ENCODE assay signal across 15 cellular contexts in genomic region chr12:121829250-121829918, GRCh38. TPM values are rescaled to one million over a fixed set of nuclear protein-coding genes. Genes with fewer than 3 reads are reported as not detected.
DNase-seq lines count a peak whose midpoint lies in the region; ATAC-seq and TF ChIP-seq lines count a peak whose summit lies in the region.
"Had no signal": no experiment of that assay in that cellular context is flagged by ENCODE, and none has a peak within 500 bp of the region (broad histone marks: within the 10 kb centered on the region; RNA-seq: fewer than 3 reads in every experiment).

No MANE protein-coding gene starts in this region.

- H3K9me3 Mint-ChIP-seq in activated T-helper 2 cell treated with anti-CD3 and anti-CD28 coated beads, Interferon-gamma antibody, Interleukin-2, Interleukin-4, amounts not matched to agents 10 μg/mL and 5 μg/mL and 100 μg/mL, durations not matched to agents 14 hours and 24 hours and 36 hours, result no peaks in the 10 kb centered on the region
- H3K9me3 Mint-ChIP-seq: activated CD4-positive, alpha-beta memory T cell treated with anti-CD3 and anti-CD28 coated beads, Interleukin-2, amount 10 ng/mL, durations not matched to agents 7 days and 5 days; CD8-positive, alpha-beta T cell had no signal

- no peak overlapping the region for H3K27ac Mint-ChIP-seq in activated T-helper 2 cell treated with anti-CD3 and anti-CD28 coated beads, Interferon-gamma antibody, Interleukin-2, Interleukin-4, amounts not matched to agents 10 μg/mL and 5 μg/mL and 100 μg/mL, durations not matched to agents 14 hours and 24 hours and 36 hours
- H3K27ac Mint-ChIP-seq: activated CD4-positive, alpha-beta memory T cell treated with anti-CD3 and anti-CD28 coated beads, Interleukin-2, amount 10 ng/mL, durations not matched to agents 7 days and 5 days; CD8-positive, alpha-beta T cell had no signal

- no peaks in the 10 kb centered on the region; the same call in 1 of the 2 replicates for H3K79me2 ChIP-seq in HCT116 (ENCODE audit: insufficient read depth, low read length)

- H3K36me3 ChIP-seq in HCT116 (ENCODE audit: control insufficient read depth in 1 of 2, insufficient read depth in 2 of 2, low read length in 2 of 2), result peaks cover 13 to 28% of the 10 kb centered on the region in 2 experiments; a peak in 3 of 4 replicates
- peaks cover 0 to 84% of the 10 kb centered on the region in 2 donors for H3K36me3 ChIP-seq in gastroesophageal sphincter

- no peak overlapping the region for H3K4me2 ChIP-seq in HCT116 (ENCODE audit: low read length)

- no peaks in the 10 kb centered on the region for H3K4me1 Mint-ChIP-seq in activated T-helper 2 cell treated with anti-CD3 and anti-CD28 coated beads, Interferon-gamma antibody, Interleukin-2, Interleukin-4, amounts not matched to agents 10 μg/mL and 5 μg/mL and 100 μg/mL, durations not matched to agents 14 hours and 24 hours and 36 hours (ENCODE audit: low read depth)
- H3K4me1 Mint-ChIP-seq: activated CD4-positive, alpha-beta memory T cell treated with anti-CD3 and anti-CD28 coated beads, Interleukin-2, amount 10 ng/mL, durations not matched to agents 7 days and 5 days had no signal

- H4K20me1 ChIP-seq in HCT116 (ENCODE audit: insufficient read depth), result no peaks in the 10 kb centered on the region

- DNase-seq in HCT116 (ENCODE audit: low read depth, low spot score) (no peak), NCI-H774 (lab: John Stamatoyannopoulos, UW) (peak; percentile 6), germinal center (ENCODE audit: low spot score) (no peak)
- no peak for DNase-seq in activated T-helper 2 cell treated with anti-CD3 and anti-CD28 coated beads, Interferon-gamma antibody, Interleukin-2, Interleukin-4, amounts not matched to agents 10 μg/mL and 5 μg/mL and 100 μg/mL, durations not matched to agents 14 hours and 24 hours and 36 hours (ENCODE audit: low spot score)
- DNase-seq: activated CD4-positive, alpha-beta memory T cell treated with anti-CD3 and anti-CD28 coated beads, Interleukin-2, amount 10 ng/mL, durations not matched to agents 7 days and 5 days; activated gamma-delta T cell treated with Interleukin-2 at 50 U/mL for 16 hours; CD8-positive, alpha-beta T cell; effector CD8-positive, alpha-beta T cell; mammary epithelial cell; MG63 had no signal

- H3K9me3 ChIP-seq in HCT116 (ENCODE audit: control insufficient read depth in 1 of 2, insufficient read depth in 1 of 2, low read depth in 1 of 2, low read length in 2 of 2) (no peaks in the 10 kb centered on the region), gastroesophageal sphincter (no peaks in the 10 kb centered on the region)
- H3K9me3 ChIP-seq: breast epithelium, MG63 had no signal

- no peak overlapping the region for H3K9ac ChIP-seq in HCT116 (ENCODE audit: low read length)

- H3K36me3 Mint-ChIP-seq in activated T-helper 2 cell treated with anti-CD3 and anti-CD28 coated beads, Interferon-gamma antibody, Interleukin-2, Interleukin-4, amounts not matched to agents 10 μg/mL and 5 μg/mL and 100 μg/mL, durations not matched to agents 14 hours and 24 hours and 36 hours (ENCODE audit: low read depth), result peaks cover 60% of the 10 kb centered on the region

- no peak for TF ChIP-seq EP300 in gastroesophageal sphincter (IDR thresholded peaks at IDR 0.05)

- RAD21 ChIA-PET in HCT116 (lab: Charles Lee; ENCODE audit: low non-redundant PET in 1 of 2, low total read pairs in 2 of 2, uncharacterized antibody in 2 of 2, unreplicated experiment in 2 of 2), result no interaction called here

- no peaks in the 10 kb centered on the region for H3K9me2 ChIP-seq in HCT116 (ENCODE audit: insufficient read depth)

- WGBS in gastroesophageal sphincter (ENCODE audit: low coverage in 1 of 2), 2 donors, result 33 to 71% methylated on average over 1 to 4 of the region's 7 CpGs

- H3K4me3 Mint-ChIP-seq in activated T-helper 2 cell treated with anti-CD3 and anti-CD28 coated beads, Interferon-gamma antibody, Interleukin-2, Interleukin-4, amounts not matched to agents 10 μg/mL and 5 μg/mL and 100 μg/mL, durations not matched to agents 14 hours and 24 hours and 36 hours (ENCODE audit: low read depth), result no peak overlapping the region
- H3K4me3 Mint-ChIP-seq: activated CD4-positive, alpha-beta memory T cell treated with anti-CD3 and anti-CD28 coated beads, Interleukin-2, amount 10 ng/mL, durations not matched to agents 7 days and 5 days; CD8-positive, alpha-beta T cell had no signal

- TF ChIP-seq RAD21 in HCT116 (IDR thresholded peaks at IDR 0.05; ENCODE audit: low read depth), result no peak

- ATAC-seq in HCT116, result no peak
- no peak for ATAC-seq in gastroesophageal sphincter
- ATAC-seq: CD8-positive, alpha-beta T cell had no signal

- no peak overlapping the region for H3K4me3 ChIP-seq in HCT116 (replicated peaks in 1 of 2; ENCODE audit: low read depth in 1 of 2, low read length in 2 of 2)
- no peak overlapping the region for H3K4me3 ChIP-seq in gastroesophageal sphincter
- H3K4me3 ChIP-seq: breast epithelium, MG63 had no signal

- H3K27me3 ChIP-seq in HCT116 (ENCODE audit: insufficient read depth, low read length), result no peaks in the 10 kb centered on the region
- no peaks in the 10 kb centered on the region for H3K27me3 ChIP-seq in gastroesophageal sphincter
- H3K27me3 ChIP-seq: breast epithelium, MG63 had no signal

- intact Hi-C loops in HCT116 (cut with micrococcal nuclease), result no loop called here
- intact Hi-C loops in activated T-helper 2 cell treated with anti-CD3 and anti-CD28 coated beads, Interferon-gamma antibody, Interleukin-2, Interleukin-4, amounts not matched to agents 10 μg/mL and 5 μg/mL and 100 μg/mL, durations not matched to agents 14 hours and 24 hours and 36 hours (cut with micrococcal nuclease), result no loop called here

- no peak for TF ChIP-seq CTCF in HCT116 (IDR thresholded peaks at IDR 0.05 in 2 of 3, conservative IDR thresholded peaks at IDR 0.05 in 1 of 3; ENCODE audit: borderline replicate concordance in 1 of 3, insufficient read depth in 1 of 3, low read depth in 2 of 3, low read length in 2 of 3)
- TF ChIP-seq CTCF in gastroesophageal sphincter (IDR thresholded peaks at IDR 0.05), result peak in 1 of 4 experiments; percentile 13

- H2AFZ ChIP-seq in HCT116 (ENCODE audit: low read depth, low read length, poor library complexity, severe bottlenecking), result no peak overlapping the region

- H3K4me1 ChIP-seq in HCT116 (ENCODE audit: control insufficient read depth in 1 of 2, insufficient read depth in 2 of 2, low read length in 2 of 2) (no peaks in the 10 kb centered on the region), gastroesophageal sphincter (peaks cover 0 to 25% (median 0%) of the 10 kb centered on the region in 3 donors)
- H3K4me1 ChIP-seq: breast epithelium had no signal

- TF ChIP-seq POLR2A in HCT116 (IDR thresholded peaks at IDR 0.05; ENCODE audit: borderline replicate concordance, extremely low read depth, insufficient read depth, insufficient read length), result no peak
- no peak for TF ChIP-seq POLR2A in gastroesophageal sphincter (IDR thresholded peaks at IDR 0.05)

- H3K27ac ChIP-seq in HCT116 (ENCODE audit: low read depth, low read length) (0 out of 2 replicates have a peak overlapping the region, but pooled peaks have one; percentile 13), gastroesophageal sphincter (peak overlapping the region in 3 of 4 donors; percentile 0 to 39 (median 16))
- H3K27ac ChIP-seq: breast epithelium had no signal

- POLR2A ChIA-PET in HCT116 (lab: Charles Lee), result no interaction called here

- no TSS peak for BruUV-seq in HCT116 (replicated peaks; lab: Mats Ljungman, UMichigan)

- CTCF ChIA-PET in HCT116 (lab: Charles Lee), result interaction anchor here (1.1 kb wide), 1 partner anchor 35 kb away, joined by 3 read pairs; no protein-coding TSS in a partner anchor

- no peaks in the 10 kb centered on the region for H3K27me3 Mint-ChIP-seq in activated T-helper 2 cell treated with anti-CD3 and anti-CD28 coated beads, Interferon-gamma antibody, Interleukin-2, Interleukin-4, amounts not matched to agents 10 μg/mL and 5 μg/mL and 100 μg/mL, durations not matched to agents 14 hours and 24 hours and 36 hours (ENCODE audit: low read depth)
- H3K27me3 Mint-ChIP-seq: activated CD4-positive, alpha-beta memory T cell treated with anti-CD3 and anti-CD28 coated beads, Interleukin-2, amount 10 ng/mL, durations not matched to agents 7 days and 5 days had no signal

TF ChIP-seq in HCT116, 20 proteins besides CTCF, POLR2A, EP300 and RAD21:
- TF ChIP-seq SIN3A (IDR thresholded peaks at IDR 0.05; ENCODE audit: low read depth) (no peak), CEBPB (IDR thresholded peaks at IDR 0.05; ENCODE audit: low read depth) (no peak)
TF ChIP-seq in HCT116: peak in this region for 0.

RNA-seq across cellular contexts. Expression of gene SETD1B, which starts 25.6 kb away (rescaled TPM):
- total RNA-seq in HCT116 (2021; ENCODE audit: unreplicated experiment) (17.5 TPM), gastroesophageal sphincter (10 to 100 TPM in 3 of 4 donors, 1 to 10 TPM in 1; 9.6 to 25.1 (median 20.3) TPM)
- 6.6 and 7.3 TPM in 2 replicates for polyA plus RNA-seq in HCT116 (2012)
- 23.3 and 24.0 TPM in 2 replicates for total RNA-seq in activated T-helper 2 cell treated with anti-CD3 and anti-CD28 coated beads, Interferon-gamma antibody, Interleukin-2, Interleukin-4, amounts not matched to agents 10 μg/mL and 5 μg/mL and 100 μg/mL, durations not matched to agents 14 hours and 24 hours and 36 hours

RNA-seq across cellular contexts. Expression of gene HPD, which starts 29.3 kb away (rescaled TPM):
- 1.1 TPM for total RNA-seq in HCT116 (2021; ENCODE audit: unreplicated experiment)
- polyA plus RNA-seq in HCT116 (2012), result 1.5 TPM in 2 replicates
- total RNA-seq in gastroesophageal sphincter, result 1 to 10 TPM in 3 of 4 donors, not detected in 1; 1.2 to 5.0 (median 2.6) TPM
- total RNA-seq in activated T-helper 2 cell treated with anti-CD3 and anti-CD28 coated beads, Interferon-gamma antibody, Interleukin-2, Interleukin-4, amounts not matched to agents 10 μg/mL and 5 μg/mL and 100 μg/mL, durations not matched to agents 14 hours and 24 hours and 36 hours, result not detected in 2 replicates
- total RNA-seq: activated CD4-positive, alpha-beta memory T cell treated with anti-CD3 and anti-CD28 coated beads, Interleukin-2, amount 10 ng/mL, durations not matched to agents 7 days and 5 days; CD8-positive, alpha-beta T cell; HT-29; SK-MEL-5; skeletal muscle tissue had no signal

RNA-seq across cellular contexts. Expression of gene RHOF, which starts 35.9 kb away (rescaled TPM):
- total RNA-seq in HCT116 (2021; ENCODE audit: unreplicated experiment) (116 TPM), gastroesophageal sphincter (10 to 100 TPM in 3 of 4 donors, 1 to 10 TPM in 1; 9.4 to 15.7 (median 12.1) TPM)
- polyA plus RNA-seq in HCT116 (2012), result 93.4 and 134 TPM in 2 replicates
- total RNA-seq in activated T-helper 2 cell treated with anti-CD3 and anti-CD28 coated beads, Interferon-gamma antibody, Interleukin-2, Interleukin-4, amounts not matched to agents 10 μg/mL and 5 μg/mL and 100 μg/mL, durations not matched to agents 14 hours and 24 hours and 36 hours, result 115 and 119 TPM in 2 replicates

RNA-seq across cellular contexts. Expression of gene PSMD9, which starts 59.2 kb away (rescaled TPM):
- total RNA-seq in HCT116 (2021; ENCODE audit: unreplicated experiment), result 55.5 TPM
- polyA plus RNA-seq in HCT116 (2012), result 82.5 and 103 TPM in 2 replicates
- 10 to 100 TPM; 54.8 to 79.5 (median 70.7) TPM for total RNA-seq in gastroesophageal sphincter
- 65.2 and 71.0 TPM in 2 replicates for total RNA-seq in activated T-helper 2 cell treated with anti-CD3 and anti-CD28 coated beads, Interferon-gamma antibody, Interleukin-2, Interleukin-4, amounts not matched to agents 10 μg/mL and 5 μg/mL and 100 μg/mL, durations not matched to agents 14 hours and 24 hours and 36 hours
